8 cellular contexts compared by ENCODE assay signal in the genomic region with DNA sequence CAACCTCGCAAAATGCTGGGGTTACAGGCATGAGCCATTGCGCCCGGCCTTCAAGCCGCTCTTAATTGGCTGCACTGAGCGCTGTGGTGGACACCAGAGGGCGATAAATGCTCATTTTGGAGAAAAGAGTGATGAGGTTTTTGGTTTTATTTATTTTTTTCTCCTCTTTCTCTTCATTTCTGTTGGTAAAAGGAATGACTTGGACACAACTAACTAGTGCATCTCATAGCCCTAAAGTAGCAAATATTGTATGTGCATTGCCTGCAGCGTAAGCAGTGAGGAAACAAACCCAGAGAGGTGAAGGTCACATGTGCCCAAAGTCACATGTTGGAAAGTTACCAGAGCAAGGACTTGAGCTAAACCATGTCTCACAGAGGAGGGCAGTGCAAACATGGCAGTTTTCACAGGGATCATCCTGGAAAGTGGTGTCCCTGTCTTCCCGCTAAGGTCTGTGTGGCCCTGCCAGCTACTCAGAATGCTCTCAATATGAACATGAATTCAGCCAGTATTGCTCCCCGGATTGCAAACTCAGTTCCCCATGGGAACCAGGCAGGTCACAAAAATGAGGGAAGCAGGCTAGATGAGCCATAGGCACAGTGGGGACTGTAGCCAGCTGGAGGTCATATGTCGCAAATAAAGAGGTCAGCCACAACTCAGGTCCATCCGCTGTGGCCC. TPM values are rescaled to one million over a fixed set of nuclear protein-coding genes. Genes with fewer than 3 reads are reported as not detected.
A peak's percentile ranks its signal among the peaks of the same experiment; 100 is the strongest.
DNase-seq lines count a peak whose midpoint lies in the region; ATAC-seq and TF ChIP-seq lines count a peak whose summit lies in the region.

No MANE protein-coding gene starts in this region.

- TF ChIP-seq CTCF in DOHH2 (IDR thresholded peaks at IDR 0.05; ENCODE audit: low read depth, low read length, poor library complexity, severe bottlenecking) (peak; percentile 68), nephron progenitor cell (IDR thresholded peaks at IDR 0.05) (peak; percentile 67), type B pancreatic cell (conservative IDR thresholded peaks at IDR 0.05) (peak; percentile 87)

- H3K9me3 ChIP-seq in DOHH2 (ENCODE audit: control insufficient read depth, insufficient read depth, low read length) = no peaks in the 10 kb centered on the region

- no peak for ATAC-seq in HG02610 (IDR thresholded peaks at IDR 0.05; ENCODE audit: unreplicated experiment)

- H3F3A ChIP-seq in DOHH2 (ENCODE audit: control insufficient read depth, insufficient read depth) = no peaks in the 10 kb centered on the region

- peaks cover 17% of the 10 kb centered on the region for H3K27me3 Mint-ChIP-seq in nephron progenitor cell (ENCODE audit: low read depth, poor library complexity)
- no peaks in the 10 kb centered on the region for H3K27me3 Mint-ChIP-seq in type B pancreatic cell

- H3K27me3 ChIP-seq in DOHH2 (ENCODE audit: control insufficient read depth, low read length) = peaks cover 5% of the 10 kb centered on the region

- no peaks in the 10 kb centered on the region for H4K20me1 ChIP-seq in DOHH2 (ENCODE audit: control insufficient read depth, insufficient read depth, low read depth, low read length)

- no peak overlapping the region for H3K4me2 ChIP-seq in DOHH2 (ENCODE audit: low read length)

- no peaks in the 10 kb centered on the region for H3K36me3 Mint-ChIP-seq in nephron progenitor cell (ENCODE audit: low read depth)
- no peaks in the 10 kb centered on the region for H3K36me3 Mint-ChIP-seq in type B pancreatic cell

- H3K9me3 Mint-ChIP-seq in nephron progenitor cell (peaks cover 13% of the 10 kb centered on the region), type B pancreatic cell (no peaks in the 10 kb centered on the region)

- H3K27ac ChIP-seq in DOHH2 (ENCODE audit: low read depth, low read length) = no peak overlapping the region

- H3K9me2 ChIP-seq in DOHH2 (replicated peaks; ENCODE audit: control insufficient read depth, low read length) = no peaks in the 10 kb centered on the region

- H3K4me3 Mint-ChIP-seq in nephron progenitor cell (no peak overlapping the region), type B pancreatic cell (no peak overlapping the region)

- H3K27ac Mint-ChIP-seq in nephron progenitor cell = no peak overlapping the region
- no peak overlapping the region for H3K27ac Mint-ChIP-seq in type B pancreatic cell

- H3K4me1 ChIP-seq in DOHH2 (ENCODE audit: control insufficient read depth, low read length) = peaks cover 15% of the 10 kb centered on the region

- no peaks in the 10 kb centered on the region for H3K36me3 ChIP-seq in DOHH2 (ENCODE audit: control insufficient read depth, low read length)

- no peak overlapping the region for H3K4me3 ChIP-seq in DOHH2 (ENCODE audit: low read length)

- no peak for TF ChIP-seq POLR2A in erythroblast (IDR thresholded peaks at IDR 0.05; ENCODE audit: low read length)

- H3K4me1 Mint-ChIP-seq in nephron progenitor cell = peaks cover 18% of the 10 kb centered on the region
- peaks cover 6% of the 10 kb centered on the region for H3K4me1 Mint-ChIP-seq in type B pancreatic cell (ENCODE audit: unreplicated experiment)

- peak; percentile 45 for DNase-seq in HCEC 1CT
- DNase-seq in NCI-H345 (lab: John Stamatoyannopoulos, UW) = peak; percentile 52
- DNase-seq in activated CD8-positive, alpha-beta memory T cell treated with anti-CD3 and anti-CD28 coated beads, Interleukin-2, amount 50 U/mL, for 4 hours = peak; percentile 73
- peak; percentile 78 to 85 for DNase-seq in erythroblast (lab: John Stamatoyannopoulos, UW)
- DNase-seq in nephron progenitor cell = peak; percentile 62
- DNase-seq in type B pancreatic cell (ENCODE audit: extremely low spot score, unreplicated experiment) = no peak

- H3K79me2 ChIP-seq in DOHH2 (ENCODE audit: control insufficient read depth, low read length) = no peaks in the 10 kb centered on the region

RNA-seq across cellular contexts. Expression of a gene that starts 8.6 kb away (rescaled TPM):
- 80.3 and 82.1 TPM in 2 replicates for total RNA-seq in type B pancreatic cell (ENCODE audit: low replicate concordance)
